8 cellular contexts compared by ENCODE assay signal in genomic region chr11:62621027-62621566, GRCh38. TPM values are rescaled to one million over a fixed set of nuclear protein-coding genes. Genes with fewer than 3 reads are reported as not detected.
A peak's percentile ranks its signal among the peaks of the same experiment; 100 is the strongest.
DNase-seq lines count a peak whose midpoint lies in the region; ATAC-seq, FAIRE-seq and TF ChIP-seq lines count a peak whose summit lies in the region.

No MANE protein-coding gene starts in this region.

- H3K36me3 ChIP-seq in IMR-90 (ENCODE audit: control insufficient read depth, insufficient read depth, low read length) (peaks cover 27% of the 10 kb centered on the region), mucosa of rectum (ENCODE audit: control insufficient read depth in 2 of 2, insufficient read depth in 2 of 2, low read length in 2 of 2) (peaks cover 9 to 14% of the 10 kb centered on the region in 2 donors)

- peak overlapping the region; percentile 40 for H4K5ac ChIP-seq in IMR-90 (ENCODE audit: low read depth, low read length)

- peak overlapping the region; percentile 24; the same call in 1 of the 2 replicates for H3K18ac ChIP-seq in IMR-90 (ENCODE audit: low read depth, low read length)

- H3K27me3 ChIP-seq in IMR-90 (ENCODE audit: control insufficient read depth, insufficient read depth, low read length) (no peaks in the 10 kb centered on the region), mucosa of rectum (ENCODE audit: control insufficient read depth in 2 of 2, insufficient read depth in 2 of 2, low read length in 2 of 2) (no peaks in the 10 kb centered on the region)

- dilution Hi-C loops in IMR-90 (cut with HindIII; ENCODE audit: low sequenced_read_pairs, unreplicated experiment), result no loop called here

- H2AK5ac ChIP-seq in IMR-90 (ENCODE audit: low read depth, low read length), result peak overlapping the region; percentile 71

- H3K4ac ChIP-seq in IMR-90 (ENCODE audit: low read depth, low read length), result peak overlapping the region; percentile 83

- peak overlapping the region; percentile 59 for H2AK9ac ChIP-seq in IMR-90 (replicated peaks; ENCODE audit: low read depth, low read length, poor library complexity)

- H4K8ac ChIP-seq in IMR-90 (ENCODE audit: low read depth in 2 of 2, low read length in 2 of 2), result peak overlapping the region; percentile 65 to 74; a peak in 3 of 4 replicates

- H3K14ac ChIP-seq in IMR-90 (replicated peaks; ENCODE audit: low read depth, low read length), result peak overlapping the region; percentile 84

- peaks cover 15% of the 10 kb centered on the region for H3K4me1 ChIP-seq in A549
- peaks cover 3% of the 10 kb centered on the region for H3K4me1 ChIP-seq in IMR-90 (ENCODE audit: control insufficient read depth, insufficient read depth, low read length)
- H3K4me1 ChIP-seq in mucosa of rectum (ENCODE audit: control insufficient read depth in 2 of 2, insufficient read depth in 2 of 2, low read length in 2 of 2), result peaks cover 13 to 18% of the 10 kb centered on the region in 2 donors

- intact Hi-C loops in IMR-90 (cut with micrococcal nuclease), result no loop called here

- POLR2A ChIA-PET in A549 (lab: Yijun Ruan, JAX), result interaction anchor here (1.0 to 4.6 kb wide), 12 partner anchors 8 to 133 kb away, joined by 3 to 48 read pairs (median 6); partner anchors contain the start of genes C11orf98, CSKMT, EEF1G and EML3
- POLR2A ChIA-PET in IMR-90 (lab: Charles Lee; ENCODE audit: unreplicated experiment), result interaction anchor here (0.7 to 1.1 kb wide), 2 partner anchors 30 to 306 kb away, joined by 7 to 15 read pairs; partner anchors contain the start of gene TUT1

- 36% methylated on average over 8 of the region's 8 CpGs for WGBS in A549 (ENCODE audit: missing lambda C conversion rate)
- no CpG with 5 or more reads among the region's 8 CpGs for WGBS in IMR-90 (ENCODE audit: extremely low coverage in 2 of 2, insufficient read length in 1 of 2), 2 experiments

- H3K79me1 ChIP-seq in IMR-90 (ENCODE audit: low read depth in 1 of 2, low read length in 2 of 2), result peaks cover 21 to 25% of the 10 kb centered on the region in 2 experiments

- no peaks in the 10 kb centered on the region for H4K20me1 ChIP-seq in IMR-90 (ENCODE audit: insufficient read depth, low read length)

- peak overlapping the region; percentile 22; the same call in 1 of the 2 replicates for H4K91ac ChIP-seq in IMR-90 (ENCODE audit: insufficient read depth, low read depth, low read length)

- peak overlapping the region; percentile 99 for H3K4me2 ChIP-seq in A549
- peak overlapping the region; percentile 94 for H3K4me2 ChIP-seq in IMR-90 (ENCODE audit: low read depth, low read length)

- peak overlapping the region; percentile 97 for H3K9ac ChIP-seq in IMR-90 (ENCODE audit: low read depth, low read length)
- H3K9ac ChIP-seq in mucosa of rectum (ENCODE audit: low read depth in 1 of 2, low read length in 2 of 2), result peak overlapping the region; percentile 80 to 90

- peak overlapping the region; percentile 80 for H3K23ac ChIP-seq in IMR-90 (ENCODE audit: low read depth, low read length)

- in situ Hi-C loops in IMR-90 (cut with MboI; ENCODE audit: low sequenced_read_pairs), result no loop called here

- H3K27ac ChIP-seq in A549 (peak overlapping the region; percentile 92), IMR-90 (ENCODE audit: insufficient read depth, low read length) (peak overlapping the region; percentile 96), caudate nucleus (ENCODE audit: low read depth, low read length) (peak overlapping the region; percentile 87), mucosa of rectum (ENCODE audit: low read depth in 2 of 2, low read length in 2 of 2) (peak overlapping the region; percentile 88 to 93)

- CTCF ChIA-PET in A549 (lab: Yijun Ruan, JAX) (interaction anchor here (0.6 to 4.9 kb wide), 11 partner anchors 9 to 724 kb away, joined by 3 to 48 read pairs (median 5); partner anchors contain the start of genes C11orf98, CSKMT, EML3 and ROM1), IMR-90 (lab: Yijun Ruan, JAX) (interaction anchor here (1.3 to 2.1 kb wide), 2 partner anchors 30 to 61 kb away, joined by 4 to 5 read pairs; partner anchors contain the start of gene TUT1)

- peaks cover 7% of the 10 kb centered on the region; the same call in 1 of the 2 replicates for H3K9me1 ChIP-seq in IMR-90 (ENCODE audit: insufficient read depth, low read length)

- H3K9me3 ChIP-seq in A549, result no peaks in the 10 kb centered on the region
- H3K9me3 ChIP-seq in IMR-90 (ENCODE audit: control insufficient read depth, insufficient read depth, low read length), result no peaks in the 10 kb centered on the region
- H3K9me3 ChIP-seq in mucosa of rectum (ENCODE audit: control insufficient read depth in 2 of 2, low read length in 2 of 2), result no peaks in the 10 kb centered on the region

- no TSS peak for BruUV-seq in IMR-90 (replicated peaks; lab: Mats Ljungman, UMichigan)

- FAIRE-seq in A549 (lab: Jason Lieb, UNC), result no peak

- H2BK5ac ChIP-seq in IMR-90 (ENCODE audit: low read depth, low read length, poor library complexity, severe bottlenecking), result peak overlapping the region; percentile 39

- DNase-seq in A549 (ENCODE audit: low read depth in 1 of 2, low spot score in 1 of 2) (no peak), IMR-90 (no peak), caudate nucleus (lab: John Stamatoyannopoulos, UW) (no peak), SKM-1 treated with dmso at 0.1 percent for 144 hours (lab: John Stamatoyannopoulos, UW; ENCODE audit: unreplicated experiment) (no peak)
- DNase-seq in activated effector memory CD4-positive, alpha-beta T cell treated with anti-CD3 and anti-CD28 coated beads, Interleukin-2, amount 50 U/mL, for 16 hours, result no peak

- H2BK20ac ChIP-seq in IMR-90 (ENCODE audit: low read depth, low read length), result 0 out of 2 replicates have a peak overlapping the region, but pooled peaks have one; percentile 6

- H2BK15ac ChIP-seq in IMR-90 (ENCODE audit: low read depth, low read length), result no peak overlapping the region

- peak overlapping the region; percentile 95 for H2AFZ ChIP-seq in IMR-90 (replicated peaks; ENCODE audit: low read length, poor library complexity)

- no peak for TF ChIP-seq EP300 in A549 (IDR thresholded peaks at IDR 0.05)

- TF ChIP-seq POLR2A in A549 (IDR thresholded peaks at IDR 0.05; ENCODE audit: low read length) (no peak), IMR-90 (IDR thresholded peaks at IDR 0.05; ENCODE audit: low read depth, low read length) (no peak)

- H3K4me3 ChIP-seq in A549 (peak overlapping the region; percentile 77), IMR-90 (ENCODE audit: insufficient read depth, low read depth, low read length) (peak overlapping the region; percentile 89), mucosa of rectum (ENCODE audit: low read length in 2 of 2) (peak overlapping the region; percentile 80 to 92)

- TF ChIP-seq RAD21 in A549 (conservative IDR thresholded peaks at IDR 0.05 in 1 of 2, IDR thresholded peaks at IDR 0.05 in 1 of 2), result no peak
- TF ChIP-seq RAD21 in IMR-90 (IDR thresholded peaks at IDR 0.05; ENCODE audit: low read length), result no peak

- no peak overlapping the region for H2BK120ac ChIP-seq in IMR-90 (ENCODE audit: low read depth, low read length)

- no peak for TF ChIP-seq CTCF in A549 (IDR thresholded peaks at IDR 0.05)
- TF ChIP-seq CTCF in IMR-90 (conservative IDR thresholded peaks at IDR 0.05; ENCODE audit: low read depth, low read length), result no peak

- H3K56ac ChIP-seq in IMR-90 (ENCODE audit: extremely low read depth, insufficient read depth, low read length), result peak overlapping the region; percentile 75

- ATAC-seq in A549 (no peak), IMR-90 (ENCODE audit: low read depth) (no peak), HG03025 (IDR thresholded peaks at IDR 0.05; ENCODE audit: low FRiP score, unreplicated experiment) (no peak), HG03571 (IDR thresholded peaks at IDR 0.05; ENCODE audit: unreplicated experiment) (no peak)

RNA-seq across cellular contexts. Expression of gene B3GAT3, which starts 0.7 kb away (rescaled TPM):
- polyA plus RNA-seq in A549 (2011; rRNA removed), result 19.0 and 20.5 TPM in 2 replicates
- polyA plus RNA-seq in A549 (2012; cell fraction: cytosol; rRNA removed), result 55.2 and 77.9 TPM in 2 replicates
- polyA plus RNA-seq in A549 (2012; cell fraction: nucleus; rRNA removed), result 113 and 130 TPM in 2 replicates
- polyA plus RNA-seq in A549 (2017; fragmentation: RNase III; extraction: RNeasy Plus Mini Kit Qiagen cat#74134 plus additional on column Dnase treatment), result 38.1 to 41.0 TPM (median 40.9 TPM) in 3 replicates
- polyA minus RNA-seq in A549 (2011; rRNA and poly(A)+ RNA removed), result 8.6 and 10.7 TPM in 2 replicates
- 10.4 and 10.6 TPM in 2 replicates for total RNA-seq in IMR-90 (2012; rRNA removed)
- polyA plus RNA-seq in IMR-90 (2012; rRNA removed), result 38.4 and 51.7 TPM in 2 replicates
- 40.2 and 66.9 TPM in 2 replicates for polyA plus RNA-seq in IMR-90 (2012; cell fraction: cytosol; rRNA removed)
- polyA plus RNA-seq in IMR-90 (2012; cell fraction: nucleus; rRNA removed; ENCODE audit: low replicate concordance), result 32.1 and 121 TPM in 2 replicates

RNA-seq across cellular contexts. Expression of gene ROM1, which starts 8.0 kb away (rescaled TPM):
- 0.92 and 1.6 TPM in 2 replicates for polyA plus RNA-seq in A549 (2011; rRNA removed)
- 2.0 and 2.4 TPM in 2 replicates for polyA plus RNA-seq in A549 (2012; cell fraction: cytosol; rRNA removed)
- 1.7 and 1.8 TPM in 2 replicates for polyA plus RNA-seq in A549 (2012; cell fraction: nucleus; rRNA removed)
- polyA plus RNA-seq in A549 (2017; fragmentation: RNase III; extraction: RNeasy Plus Mini Kit Qiagen cat#74134 plus additional on column Dnase treatment), result 2.8 to 3.7 TPM (median 3.2 TPM) in 3 replicates
- 0.24 and 0.37 TPM in 2 replicates for polyA minus RNA-seq in A549 (2011; rRNA and poly(A)+ RNA removed)
- 2.2 TPM in 2 replicates for total RNA-seq in IMR-90 (2012; rRNA removed)
- polyA plus RNA-seq in IMR-90 (2012; rRNA removed), result 1.7 and 2.5 TPM in 2 replicates
- polyA plus RNA-seq in IMR-90 (2012; cell fraction: cytosol; rRNA removed), result 3.4 and 3.8 TPM in 2 replicates
- 2.1 and 3.1 TPM in 2 replicates for polyA plus RNA-seq in IMR-90 (2012; cell fraction: nucleus; rRNA removed; ENCODE audit: low replicate concordance)

RNA-seq across cellular contexts. Expression of gene EML3, which starts 8.5 kb away (rescaled TPM):
- polyA plus RNA-seq in A549 (2011; rRNA removed), result 15.2 and 19.7 TPM in 2 replicates
- polyA plus RNA-seq in A549 (2012; cell fraction: cytosol; rRNA removed), result 16.7 and 22.6 TPM in 2 replicates
- polyA plus RNA-seq in A549 (2012; cell fraction: nucleus; rRNA removed), result 124 and 129 TPM in 2 replicates
- polyA plus RNA-seq in A549 (2017; fragmentation: RNase III; extraction: RNeasy Plus Mini Kit Qiagen cat#74134 plus additional on column Dnase treatment), result 21.4 to 28.0 TPM (median 27.2 TPM) in 3 replicates
- polyA minus RNA-seq in A549 (2011; rRNA and poly(A)+ RNA removed), result 15.4 and 16.7 TPM in 2 replicates
- total RNA-seq in IMR-90 (2012; rRNA removed), result 4.4 and 5.0 TPM in 2 replicates
- 24.7 and 26.1 TPM in 2 replicates for polyA plus RNA-seq in IMR-90 (2012; rRNA removed)
- 13.6 and 18.0 TPM in 2 replicates for polyA plus RNA-seq in IMR-90 (2012; cell fraction: cytosol; rRNA removed)
- polyA plus RNA-seq in IMR-90 (2012; cell fraction: nucleus; rRNA removed; ENCODE audit: low replicate concordance), result 158 and 257 TPM in 2 replicates

RNA-seq across cellular contexts. Expression of gene MTA2, which starts 19.4 kb away (rescaled TPM):
- polyA plus RNA-seq in A549 (2011; rRNA removed) (21.8 and 44.3 TPM in 2 replicates), A549 (2017; fragmentation: RNase III; extraction: RNeasy Plus Mini Kit Qiagen cat#74134 plus additional on column Dnase treatment) (79.3 to 85.0 TPM (median 84.5 TPM) in 3 replicates), IMR-90 (2012; rRNA removed) (28.0 and 34.8 TPM in 2 replicates)
- 12.5 and 16.1 TPM in 2 replicates for polyA plus RNA-seq in A549 (2012; cell fraction: cytosol; rRNA removed)
- polyA plus RNA-seq in A549 (2012; cell fraction: nucleus; rRNA removed), result 25.7 and 48.5 TPM in 2 replicates
- 74.7 and 80.5 TPM in 2 replicates for polyA minus RNA-seq in A549 (2011; rRNA and poly(A)+ RNA removed)
- 126 and 136 TPM in 2 replicates for total RNA-seq in IMR-90 (2012; rRNA removed)
- 14.4 and 18.0 TPM in 2 replicates for polyA plus RNA-seq in IMR-90 (2012; cell fraction: cytosol; rRNA removed)
- 35.6 and 60.7 TPM in 2 replicates for polyA plus RNA-seq in IMR-90 (2012; cell fraction: nucleus; rRNA removed; ENCODE audit: low replicate concordance)

RNA-seq across cellular contexts. Expression of gene GANAB, which starts 25.3 kb away (rescaled TPM):
- polyA plus RNA-seq in A549 (2011; rRNA removed) (215 and 308 TPM in 2 replicates), A549 (2017; fragmentation: RNase III; extraction: RNeasy Plus Mini Kit Qiagen cat#74134 plus additional on column Dnase treatment) (206 to 220 TPM (median 214 TPM) in 3 replicates), IMR-90 (2012; rRNA removed) (323 and 344 TPM in 2 replicates)
- polyA plus RNA-seq in A549 (2012; cell fraction: cytosol; rRNA removed), result 99.8 and 131 TPM in 2 replicates
- 296 and 402 TPM in 2 replicates for polyA plus RNA-seq in A549 (2012; cell fraction: nucleus; rRNA removed)
- polyA minus RNA-seq in A549 (2011; rRNA and poly(A)+ RNA removed), result 349 and 410 TPM in 2 replicates
- 182 and 209 TPM in 2 replicates for total RNA-seq in IMR-90 (2012; rRNA removed)
- polyA plus RNA-seq in IMR-90 (2012; cell fraction: cytosol; rRNA removed), result 244 and 246 TPM in 2 replicates
- 262 and 360 TPM in 2 replicates for polyA plus RNA-seq in IMR-90 (2012; cell fraction: nucleus; rRNA removed; ENCODE audit: low replicate concordance)
